In genomic region chr6:74415056-74415455, GRCh38 we compare ENCODE assay signal across 24 cellular contexts.
"Had no signal": no experiment of that assay in that cellular context is flagged by ENCODE, and none has a peak within 500 bp of the region (broad histone marks: within the 10 kb centered on the region; RNA-seq: fewer than 3 reads in every experiment).

No MANE protein-coding gene starts in this region.

- H3K27ac ChIP-seq: brain microvascular endothelial cell, KMS-11, SJCRH30 had no signal

- DNase-seq: activated CD4-positive, alpha-beta T cell treated with anti-CD3 and anti-CD28 coated beads for 4 hours; activated CD4-positive, alpha-beta T cell treated with anti-CD3 and anti-CD28 coated beads, Interleukin-2, amount 50 U/mL, for 4 hours; activated CD8-positive, alpha-beta memory T cell treated with anti-CD3 and anti-CD28 coated beads, Interleukin-2, amount 10 ng/mL, durations not matched to agents 7 days and 5 days; activated effector memory CD4-positive, alpha-beta T cell treated with Interleukin-2 at 50 U/mL for 16 hours; activated naive CD4-positive, alpha-beta T cell; activated naive CD8-positive, alpha-beta T cell treated with anti-CD3 and anti-CD28 coated beads, Interleukin-2, amount 50 U/mL, for 24 hours; activated T-cell treated with anti-CD3 and anti-CD28 coated beads, Interleukin-2, amount 50 U/mL, for 24 hours; brain microvascular endothelial cell; MG63; MV-4-11; NCI-H1092 treated with DMSO at 0.1 percent for 48 hours; NCI-H1417 treated with DMSO at 0.1 percent for 48 hours; NCI-H1694; NCI-H2029; NCI-H2107; NCI-H2171 treated with DMSO at 0.1 percent for 48 hours; NCI-H226; NCI-H526 treated with DMSO at 0.1 percent for 48 hours; NK-92 treated with Interleukin-12 subunit alpha and Interleukin-12 subunit beta, amount 100 ng/mL, for 24 hours; OCI-M1; RPMI8226; SJCRH30; SW 1271 had no signal

- H3K27me3 ChIP-seq: brain microvascular endothelial cell, MG63, SJCRH30 had no signal

- H3K4me3 ChIP-seq: MG63, SJCRH30 had no signal

- H3K9me3 ChIP-seq: MG63, SJCRH30 had no signal

- H3K36me3 ChIP-seq: brain microvascular endothelial cell, MG63, SJCRH30 had no signal
